1 cellular context compared by ENCODE assay signal in genomic region chr1:222713091-222714012, GRCh38.
TF ChIP-seq lines count a peak whose summit lies in the region.

No MANE protein-coding gene starts in this region.

TF ChIP-seq in HepG2, 621 proteins besides CTCF, POLR2A, EP300 and RAD21 (continued from another document and continues in another):
- TF ChIP-seq ZNF646 (CRISPR knock-in tag; IDR thresholded peaks at IDR 0.05) (no peak), USF2 (IDR thresholded peaks at IDR 0.05; ENCODE audit: low read depth, low read length) (no peak), USF2 (CRISPR knock-in tag; IDR thresholded peaks at IDR 0.05; ENCODE audit: borderline replicate concordance) (no peak), SYNCRIP (IDR thresholded peaks at IDR 0.05; ENCODE audit: insufficient read depth, low read depth, low read length) (no peak), GABPB1 (CRISPR knock-in tag; IDR thresholded peaks at IDR 0.05) (peak; percentile 91), GMEB2 (CRISPR knock-in tag; IDR thresholded peaks at IDR 0.05; ENCODE audit: low read depth) (no peak), ZNF225 (CRISPR knock-in tag; IDR thresholded peaks at IDR 0.05) (no peak), SRSF9 (IDR thresholded peaks at IDR 0.05; ENCODE audit: borderline replicate concordance, insufficient read depth, low read depth, low read length, poor library complexity, severe bottlenecking) (no peak), ESRRA (CRISPR knock-in tag; IDR thresholded peaks at IDR 0.05; ENCODE audit: low read depth) (no peak), RFXAP (CRISPR knock-in tag; IDR thresholded peaks at IDR 0.05; ENCODE audit: borderline replicate concordance) (no peak), RERE (CRISPR knock-in tag; IDR thresholded peaks at IDR 0.05; ENCODE audit: low read depth) (no peak), RCOR2 (CRISPR knock-in tag; IDR thresholded peaks at IDR 0.05) (no peak), KDM3A (CRISPR knock-in tag; IDR thresholded peaks at IDR 0.05; ENCODE audit: low read depth) (no peak), SRSF1 (optimal IDR thresholded peaks at IDR 0.05; ENCODE audit: low read depth, low read length) (no peak), HMG20A (CRISPR knock-in tag; IDR thresholded peaks at IDR 0.05; ENCODE audit: borderline replicate concordance) (no peak), NR2F6 (IDR thresholded peaks at IDR 0.05) (no peak), NR2F6 (CRISPR knock-in tag; IDR thresholded peaks at IDR 0.05) (no peak), FOXO4 (CRISPR knock-in tag; conservative IDR thresholded peaks at IDR 0.05) (no peak), ZSCAN31 (CRISPR knock-in tag; IDR thresholded peaks at IDR 0.05; ENCODE audit: low read depth) (no peak), ZNF639 (CRISPR knock-in tag; conservative IDR thresholded peaks at IDR 0.05) (no peak), PLSCR1 (CRISPR knock-in tag; IDR thresholded peaks at IDR 0.05; ENCODE audit: borderline replicate concordance) (no peak), KLF16 (CRISPR knock-in tag; IDR thresholded peaks at IDR 0.05) (peak in 1 of 2 experiments; percentile 62; a peak in 1 of 4 replicates), ZNF292 (CRISPR knock-in tag; IDR thresholded peaks at IDR 0.05; ENCODE audit: borderline replicate concordance, low read depth) (no peak), ZNF550 (CRISPR knock-in tag; IDR thresholded peaks at IDR 0.05; ENCODE audit: borderline replicate concordance) (no peak), ZBTB34 (CRISPR knock-in tag; IDR thresholded peaks at IDR 0.05) (no peak), ZNF781 (CRISPR knock-in tag; IDR thresholded peaks at IDR 0.05; ENCODE audit: borderline replicate concordance, not compliant biosample characterization) (no peak), POGZ (CRISPR knock-in tag; IDR thresholded peaks at IDR 0.05) (peak; percentile 77), GPN1 (CRISPR knock-in tag; IDR thresholded peaks at IDR 0.05; ENCODE audit: borderline replicate concordance) (no peak), PHF5A (CRISPR knock-in tag; IDR thresholded peaks at IDR 0.05; ENCODE audit: low read depth, unreplicated experiment) (no peak), SALL1 (CRISPR knock-in tag; IDR thresholded peaks at IDR 0.05) (peak; percentile 76), ZNF501 (CRISPR knock-in tag; IDR thresholded peaks at IDR 0.05) (peak; percentile 88), SMYD3 (CRISPR knock-in tag; IDR thresholded peaks at IDR 0.05) (no peak), KAT7 (CRISPR knock-in tag; IDR thresholded peaks at IDR 0.05; ENCODE audit: borderline replicate concordance) (no peak), TCF7 (IDR thresholded peaks at IDR 0.05; ENCODE audit: low read depth) (no peak), ZNF746 (CRISPR knock-in tag; IDR thresholded peaks at IDR 0.05) (no peak), UBTF (CRISPR knock-in tag; IDR thresholded peaks at IDR 0.05) (no peak)
